Comparison of ENCODE assay signal across 8 cellular contexts in the genomic region with DNA sequence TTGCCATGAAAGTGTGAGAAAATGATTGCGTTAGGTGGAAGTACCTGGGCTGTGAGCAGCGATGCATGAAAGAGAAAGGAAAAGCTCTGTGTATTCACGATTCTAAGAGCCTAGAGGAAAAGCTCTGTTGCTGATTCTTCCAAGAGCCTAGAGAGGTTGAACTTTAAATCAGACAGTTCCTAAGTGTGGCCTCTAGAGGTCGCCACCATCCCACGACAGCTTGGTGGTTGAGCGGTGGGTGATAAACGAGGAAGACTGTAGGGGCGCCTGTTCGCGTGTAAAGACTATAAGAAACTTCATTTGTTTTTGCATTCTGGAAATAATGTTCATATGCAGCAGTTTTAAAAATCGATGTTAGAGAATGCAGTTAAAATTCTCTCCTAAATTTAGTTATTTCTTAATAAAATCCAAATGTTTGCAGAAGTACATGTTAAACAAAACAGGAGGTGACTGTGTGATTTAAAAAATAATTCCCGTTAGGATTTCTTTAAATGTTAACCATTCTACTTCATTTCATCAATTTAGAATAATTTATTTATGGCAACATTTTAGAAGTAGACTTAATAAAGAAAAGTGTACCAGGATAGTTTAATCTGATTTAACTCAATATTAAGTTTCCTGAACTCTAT.
A peak's percentile ranks its signal among the peaks of the same experiment; 100 is the strongest.
DNase-seq lines count a peak whose midpoint lies in the region; ATAC-seq, FAIRE-seq and TF ChIP-seq lines count a peak whose summit lies in the region.

No MANE protein-coding gene starts in this region.

- TF ChIP-seq POLR2A in GM12891 (IDR thresholded peaks at IDR 0.05; ENCODE audit: low read depth, low read length), result no peak
- no peak for TF ChIP-seq POLR2A in stomach (IDR thresholded peaks at IDR 0.05)

- no peaks in the 10 kb centered on the region for H4K20me1 ChIP-seq in OCI-LY7 (ENCODE audit: insufficient read depth, low read length)

- peaks cover 6 to 31% (median 18%) of the 10 kb centered on the region in 6 donors for H3K9me3 Mint-ChIP-seq in immature natural killer cell
- H3K9me3 Mint-ChIP-seq in stimulated activated naive CD8-positive, alpha-beta T cell treated with anti-CD3 and anti-CD28 coated beads, Interleukin-15, amount 100 ng/mL, for 72 hours, result peaks cover 9 to 19% of the 10 kb centered on the region in 2 donors

- peaks cover 4 to 10% (median 8%) of the 10 kb centered on the region in 3 donors for H3K27me3 Mint-ChIP-seq in immature natural killer cell (ENCODE audit: low read depth in 3 of 3)
- peaks cover 30% of the 10 kb centered on the region for H3K27me3 Mint-ChIP-seq in stimulated activated naive CD8-positive, alpha-beta T cell treated with anti-CD3 and anti-CD28 coated beads, Interleukin-15, amount 100 ng/mL, for 72 hours

- CTCF ChIA-PET in OCI-LY7 (lab: Charles Lee; ENCODE audit: unreplicated experiment), result no interaction called here

- BruUV-seq in OCI-LY7 (replicated peaks; lab: Mats Ljungman, UMichigan), result no TSS peak

- H3K36me3 ChIP-seq in OCI-LY7 (ENCODE audit: insufficient read depth, low read length) (no peaks in the 10 kb centered on the region), stomach (no peaks in the 10 kb centered on the region)

- peaks cover 6 to 7% (median 7%) of the 10 kb centered on the region in 3 donors for H3K36me3 Mint-ChIP-seq in immature natural killer cell

- intact Hi-C loops in OCI-LY7 (cut with micrococcal nuclease; ENCODE audit: unreplicated experiment) (no loop called here), stomach (cut with DNase I; ENCODE audit: low total_unique reads) (no loop called here)

- H3K4me3 ChIP-seq in OCI-LY7 (ENCODE audit: low read depth, low read length, poor library complexity, severe bottlenecking) (no peak overlapping the region), stomach (no peak overlapping the region)

- DNase-seq in AG08395 (ENCODE audit: low spot score) (peak; percentile 38), GM12891 (ENCODE audit: insufficient read length, low spot score) (peak; percentile 36), HUDEP-2 (lab: John Stamatoyannopoulos, UW; ENCODE audit: unreplicated experiment in 76 of 76) (peak in 41 of 76 experiments; percentile 2 to 59 (median 18)), OCI-LY7 (ENCODE audit: low spot score) (peak; percentile 44), immature natural killer cell (peak; percentile 17 to 32 (median 19)), stomach (no peak)
- peak; percentile 19 for DNase-seq in activated T-helper 9 cell treated with anti-CD3 and anti-CD28 coated beads, Interleukin-2, amount 50 U/mL, for 16 hours (ENCODE audit: low read depth)
- peak; percentile 49 to 62 for DNase-seq in stimulated activated naive CD8-positive, alpha-beta T cell treated with anti-CD3 and anti-CD28 coated beads, Interleukin-15, amount 100 ng/mL, for 72 hours

- TF ChIP-seq CTCF in OCI-LY7 (conservative IDR thresholded peaks at IDR 0.05; ENCODE audit: low read length), result peak; percentile 93
- peak in 3 of 7 experiments; percentile 31 to 48 (median 39) for TF ChIP-seq CTCF in stomach (IDR thresholded peaks at IDR 0.05)

- H2AFZ ChIP-seq in OCI-LY7 (ENCODE audit: low read length), result no peak overlapping the region

- WGBS in stomach, 5 donors, result 32 to 45% (median 43%) methylated on average over 12 of the region's 12 CpGs

- no peak overlapping the region for H3K27ac ChIP-seq in OCI-LY7 (ENCODE audit: low read depth, low read length, poor library complexity, severe bottlenecking)
- no peak overlapping the region for H3K27ac ChIP-seq in stomach

- FAIRE-seq in GM12891 (lab: Jason Lieb, UNC), result no peak

- ATAC-seq in stimulated activated naive CD8-positive, alpha-beta T cell treated with anti-CD3 and anti-CD28 coated beads, Interleukin-15, amount 100 ng/mL, for 72 hours, result peak; percentile 78

- H3K9me2 ChIP-seq in OCI-LY7 (ENCODE audit: insufficient read depth, low read length), result no peaks in the 10 kb centered on the region

- H3K79me2 ChIP-seq in OCI-LY7 (ENCODE audit: insufficient read depth, low read depth, low read length), result no peaks in the 10 kb centered on the region

- TF ChIP-seq EP300 in stomach (IDR thresholded peaks at IDR 0.05), result no peak

- no peaks in the 10 kb centered on the region for H3K4me1 Mint-ChIP-seq in immature natural killer cell
- no peaks in the 10 kb centered on the region for H3K4me1 Mint-ChIP-seq in stimulated activated naive CD8-positive, alpha-beta T cell treated with anti-CD3 and anti-CD28 coated beads, Interleukin-15, amount 100 ng/mL, for 72 hours

- H3K4me1 ChIP-seq in OCI-LY7 (ENCODE audit: insufficient read depth, low read length, poor library complexity, severe bottlenecking) (no peaks in the 10 kb centered on the region), stomach (no peaks in the 10 kb centered on the region)

- H3K9me3 ChIP-seq in OCI-LY7 (ENCODE audit: low read length) (peaks cover 9% of the 10 kb centered on the region; the same call in 1 of the 2 replicates), stomach (peaks cover 0 to 17% (median 7%) of the 10 kb centered on the region in 4 donors)

- POLR2A ChIA-PET in OCI-LY7 (lab: Charles Lee), result interaction anchor here (1.1 to 1.7 kb wide), 2 partner anchors 8 to 12 kb away, joined by 3 to 4 read pairs; no protein-coding TSS in a partner anchor

- peaks cover 0 to 30% (median 0%) of the 10 kb centered on the region in 3 donors for H3K27me3 ChIP-seq in stomach

- H3K4me2 ChIP-seq in OCI-LY7 (ENCODE audit: low read length), result no peak overlapping the region

- no peak overlapping the region for H3K27ac Mint-ChIP-seq in immature natural killer cell
- H3K27ac Mint-ChIP-seq in stimulated activated naive CD8-positive, alpha-beta T cell treated with anti-CD3 and anti-CD28 coated beads, Interleukin-15, amount 100 ng/mL, for 72 hours, result no peak overlapping the region

- H3K4me3 Mint-ChIP-seq in immature natural killer cell, result no peak overlapping the region
- H3K4me3 Mint-ChIP-seq in stimulated activated naive CD8-positive, alpha-beta T cell treated with anti-CD3 and anti-CD28 coated beads, Interleukin-15, amount 100 ng/mL, for 72 hours, result no peak overlapping the region

TF ChIP-seq in GM12891, 5 proteins besides CTCF, POLR2A, EP300 and RAD21:
- TF ChIP-seq POLR2AphosphoS5 (IDR thresholded peaks at IDR 0.05; ENCODE audit: low read depth, low read length) (no peak), TAF1 (IDR thresholded peaks at IDR 0.05; ENCODE audit: low read depth, low read length) (no peak), PAX5 (IDR thresholded peaks at IDR 0.05; ENCODE audit: insufficient read depth, low read length, severe bottlenecking) (no peak), POU2F2 (IDR thresholded peaks at IDR 0.05; ENCODE audit: low read depth, low read length) (no peak)
